7 cellular contexts compared by ENCODE assay signal in the genomic region with DNA sequence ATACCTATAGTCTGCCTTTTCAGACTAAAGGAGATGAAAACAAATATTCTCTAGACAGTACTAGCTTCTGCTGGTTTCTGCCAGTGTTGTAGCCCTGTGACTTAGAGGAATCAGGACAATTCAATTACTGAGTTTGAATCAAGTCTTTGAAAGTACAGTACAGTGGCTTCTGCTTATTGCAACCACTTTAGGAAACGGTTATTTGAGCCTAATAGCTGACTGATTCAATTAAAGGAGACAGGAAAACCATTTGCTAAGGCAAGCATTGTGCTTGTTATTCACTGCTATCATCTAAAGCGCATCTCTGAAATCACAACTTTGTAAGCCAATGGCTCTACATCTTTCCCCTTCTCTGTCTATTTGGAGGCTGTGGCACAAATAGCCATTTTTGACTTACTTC.
"Had no signal": no experiment of that assay in that cellular context is flagged by ENCODE, and none has a peak within 500 bp of the region (broad histone marks: within the 10 kb centered on the region; RNA-seq: fewer than 3 reads in every experiment).

No MANE protein-coding gene starts in this region.

- H2AFZ ChIP-seq: GM23248 had no signal

- H3K4me3 Mint-ChIP-seq: HFFc6 had no signal

- H3K9me3 ChIP-seq: HAP-1 had no signal

- H3K27ac Mint-ChIP-seq: HFFc6 had no signal

- DNase-seq: GM23248, H7, HFFc6, IMR-90 had no signal

- H3K9ac ChIP-seq: GM23248 had no signal

- H3K27ac ChIP-seq: GM23248 had no signal

- ATAC-seq: HCT116, K562 had no signal

- H3K36me3 ChIP-seq: HAP-1 had no signal

- H3K4me3 ChIP-seq: GM23248, HAP-1, K562 had no signal
